Comparison of ENCODE assay signal across 1 cellular context in the genomic region with DNA sequence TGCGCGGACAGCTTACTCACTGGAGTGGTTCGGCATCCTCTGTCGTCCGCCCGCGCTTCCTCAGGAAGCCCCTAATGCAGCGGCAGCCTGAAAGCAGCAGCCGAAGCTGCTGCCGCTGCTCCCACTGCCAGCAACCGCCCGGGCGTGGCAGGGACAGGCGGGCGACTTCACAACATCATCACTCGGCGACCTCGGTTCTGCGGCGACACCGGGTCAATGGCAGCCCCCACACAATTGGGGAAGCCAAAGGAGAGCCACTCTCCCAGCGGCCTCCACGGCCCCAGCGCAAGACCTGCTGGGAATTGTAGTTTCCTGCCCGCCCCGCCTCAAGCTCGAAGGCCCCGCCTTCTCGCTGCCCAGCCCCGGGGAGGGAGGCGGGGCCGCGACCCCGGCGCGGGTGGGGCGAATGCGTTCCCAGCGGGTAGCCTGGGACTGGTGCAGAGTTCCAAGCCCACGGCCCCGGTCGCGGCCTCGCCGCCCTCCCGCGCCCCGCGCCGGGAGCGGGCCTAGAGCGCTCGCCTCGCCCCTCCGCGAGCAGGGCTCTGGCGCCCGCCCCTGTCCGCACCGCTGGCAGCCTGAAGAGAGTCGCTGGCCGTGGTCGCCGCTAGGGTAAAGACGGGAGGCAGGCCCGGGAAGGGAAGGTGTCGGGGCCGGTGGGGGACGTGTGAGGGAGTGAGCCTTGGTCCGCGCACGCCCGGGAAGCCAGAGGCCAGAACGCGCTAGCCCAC.
A peak's percentile ranks its signal among the peaks of the same experiment; 100 is the strongest.
TF ChIP-seq lines count a peak whose summit lies in the region.

A gene with protein sequence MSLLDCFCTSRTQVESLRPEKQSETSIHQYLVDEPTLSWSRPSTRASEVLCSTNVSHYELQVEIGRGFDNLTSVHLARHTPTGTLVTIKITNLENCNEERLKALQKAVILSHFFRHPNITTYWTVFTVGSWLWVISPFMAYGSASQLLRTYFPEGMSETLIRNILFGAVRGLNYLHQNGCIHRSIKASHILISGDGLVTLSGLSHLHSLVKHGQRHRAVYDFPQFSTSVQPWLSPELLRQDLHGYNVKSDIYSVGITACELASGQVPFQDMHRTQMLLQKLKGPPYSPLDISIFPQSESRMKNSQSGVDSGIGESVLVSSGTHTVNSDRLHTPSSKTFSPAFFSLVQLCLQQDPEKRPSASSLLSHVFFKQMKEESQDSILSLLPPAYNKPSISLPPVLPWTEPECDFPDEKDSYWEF (plus strand): TSS at position 411 of the 728 bp plus-strand sequence. CDS start 3,101 bp downstream, outside the sequence.
A gene with protein sequence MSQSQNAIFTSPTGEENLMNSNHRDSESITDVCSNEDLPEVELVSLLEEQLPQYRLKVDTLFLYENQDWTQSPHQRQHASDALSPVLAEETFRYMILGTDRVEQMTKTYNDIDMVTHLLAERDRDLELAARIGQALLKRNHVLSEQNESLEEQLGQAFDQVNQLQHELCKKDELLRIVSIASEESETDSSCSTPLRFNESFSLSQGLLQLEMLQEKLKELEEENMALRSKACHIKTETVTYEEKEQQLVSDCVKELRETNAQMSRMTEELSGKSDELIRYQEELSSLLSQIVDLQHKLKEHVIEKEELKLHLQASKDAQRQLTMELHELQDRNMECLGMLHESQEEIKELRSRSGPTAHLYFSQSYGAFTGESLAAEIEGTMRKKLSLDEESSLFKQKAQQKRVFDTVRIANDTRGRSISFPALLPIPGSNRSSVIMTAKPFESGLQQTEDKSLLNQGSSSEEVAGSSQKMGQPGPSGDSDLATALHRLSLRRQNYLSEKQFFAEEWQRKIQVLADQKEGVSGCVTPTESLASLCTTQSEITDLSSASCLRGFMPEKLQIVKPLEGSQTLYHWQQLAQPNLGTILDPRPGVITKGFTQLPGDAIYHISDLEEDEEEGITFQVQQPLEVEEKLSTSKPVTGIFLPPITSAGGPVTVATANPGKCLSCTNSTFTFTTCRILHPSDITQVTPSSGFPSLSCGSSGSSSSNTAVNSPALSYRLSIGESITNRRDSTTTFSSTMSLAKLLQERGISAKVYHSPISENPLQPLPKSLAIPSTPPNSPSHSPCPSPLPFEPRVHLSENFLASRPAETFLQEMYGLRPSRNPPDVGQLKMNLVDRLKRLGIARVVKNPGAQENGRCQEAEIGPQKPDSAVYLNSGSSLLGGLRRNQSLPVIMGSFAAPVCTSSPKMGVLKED (minus strand): TSS at position 129 of the 728 bp plus-strand sequence. CDS start 30,951 bp downstream, outside the sequence.

TF ChIP-seq in HepG2, 621 proteins besides CTCF, POLR2A, EP300 and RAD21 (continued from another document and continues in another):
- TF ChIP-seq, protein P1, sequence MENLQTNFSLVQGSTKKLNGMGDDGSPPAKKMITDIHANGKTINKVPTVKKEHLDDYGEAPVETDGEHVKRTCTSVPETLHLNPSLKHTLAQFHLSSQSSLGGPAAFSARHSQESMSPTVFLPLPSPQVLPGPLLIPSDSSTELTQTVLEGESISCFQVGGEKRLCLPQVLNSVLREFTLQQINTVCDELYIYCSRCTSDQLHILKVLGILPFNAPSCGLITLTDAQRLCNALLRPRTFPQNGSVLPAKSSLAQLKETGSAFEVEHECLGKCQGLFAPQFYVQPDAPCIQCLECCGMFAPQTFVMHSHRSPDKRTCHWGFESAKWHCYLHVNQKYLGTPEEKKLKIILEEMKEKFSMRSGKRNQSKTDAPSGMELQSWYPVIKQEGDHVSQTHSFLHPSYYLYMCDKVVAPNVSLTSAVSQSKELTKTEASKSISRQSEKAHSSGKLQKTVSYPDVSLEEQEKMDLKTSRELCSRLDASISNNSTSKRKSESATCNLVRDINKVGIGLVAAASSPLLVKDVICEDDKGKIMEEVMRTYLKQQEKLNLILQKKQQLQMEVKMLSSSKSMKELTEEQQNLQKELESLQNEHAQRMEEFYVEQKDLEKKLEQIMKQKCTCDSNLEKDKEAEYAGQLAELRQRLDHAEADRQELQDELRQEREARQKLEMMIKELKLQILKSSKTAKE (CRISPR knock-in tag; IDR thresholded peaks at IDR 0.05; ENCODE audit: borderline replicate concordance): peak; percentile 42; the same call in 1 of the 2 replicates
- TF ChIP-seq ISL2 (CRISPR knock-in tag; IDR thresholded peaks at IDR 0.05) (peak; percentile 50), CBX2 (IDR thresholded peaks at IDR 0.05; ENCODE audit: low read depth, low read length) (no peak), CBX2 (CRISPR knock-in tag; IDR thresholded peaks at IDR 0.05; ENCODE audit: low read depth) (0 out of 2 replicates have a peak, but pooled peaks have one; percentile 77), AGO2 (optimal IDR thresholded peaks at IDR 0.05; ENCODE audit: low read depth, low read length) (peak; percentile 76), ZMYM4 (CRISPR knock-in tag; IDR thresholded peaks at IDR 0.05) (peak; percentile 99), TEAD3 (CRISPR knock-in tag; optimal IDR thresholded peaks at IDR 0.05; ENCODE audit: borderline replicate concordance) (peak; percentile 61), ZSCAN21 (CRISPR knock-in tag; IDR thresholded peaks at IDR 0.05; ENCODE audit: borderline replicate concordance) (peak; percentile 87), RFXANK (CRISPR knock-in tag; IDR thresholded peaks at IDR 0.05) (no peak), FOXM1 (CRISPR knock-in tag; IDR thresholded peaks at IDR 0.05) (no peak), THAP11 (CRISPR knock-in tag; IDR thresholded peaks at IDR 0.05) (peak; percentile 99), RBAK (CRISPR knock-in tag; IDR thresholded peaks at IDR 0.05) (no peak), RBFOX2 (IDR thresholded peaks at IDR 0.05; ENCODE audit: low read depth, low read length) (peak; percentile 91), ZNF589 (CRISPR knock-in tag; conservative IDR thresholded peaks at IDR 0.05) (peak; percentile 64; the same call in 1 of the 2 replicates), NR2F6 (IDR thresholded peaks at IDR 0.05) (peak; percentile 55; the same call in 1 of the 2 replicates), NR2F6 (CRISPR knock-in tag; IDR thresholded peaks at IDR 0.05) (peak; percentile 74), RXRA (CRISPR knock-in tag; IDR thresholded peaks at IDR 0.05) (peak; percentile 93), AHR (CRISPR knock-in tag; IDR thresholded peaks at IDR 0.05) (peak; percentile 47; the same call in 1 of the 2 replicates), ZNF24 (IDR thresholded peaks at IDR 0.05) (no peak), ZNF430 (CRISPR knock-in tag; IDR thresholded peaks at IDR 0.05) (peak; percentile 69; the same call in 1 of the 2 replicates), PRMT3 (CRISPR knock-in tag; IDR thresholded peaks at IDR 0.05; ENCODE audit: borderline replicate concordance, low read depth) (peak; percentile 78; the same call in 1 of the 2 replicates), ZSCAN20 (CRISPR knock-in tag; IDR thresholded peaks at IDR 0.05; ENCODE audit: borderline replicate concordance) (peak; percentile 78; the same call in 1 of the 2 replicates)
- TF ChIP-seq, protein P2, sequence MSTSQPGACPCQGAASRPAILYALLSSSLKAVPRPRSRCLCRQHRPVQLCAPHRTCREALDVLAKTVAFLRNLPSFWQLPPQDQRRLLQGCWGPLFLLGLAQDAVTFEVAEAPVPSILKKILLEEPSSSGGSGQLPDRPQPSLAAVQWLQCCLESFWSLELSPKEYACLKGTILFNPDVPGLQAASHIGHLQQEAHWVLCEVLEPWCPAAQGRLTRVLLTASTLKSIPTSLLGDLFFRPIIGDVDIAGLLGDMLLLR (CRISPR knock-in tag; IDR thresholded peaks at IDR 0.05): peak; percentile 85
- TF ChIP-seq, protein P3, sequence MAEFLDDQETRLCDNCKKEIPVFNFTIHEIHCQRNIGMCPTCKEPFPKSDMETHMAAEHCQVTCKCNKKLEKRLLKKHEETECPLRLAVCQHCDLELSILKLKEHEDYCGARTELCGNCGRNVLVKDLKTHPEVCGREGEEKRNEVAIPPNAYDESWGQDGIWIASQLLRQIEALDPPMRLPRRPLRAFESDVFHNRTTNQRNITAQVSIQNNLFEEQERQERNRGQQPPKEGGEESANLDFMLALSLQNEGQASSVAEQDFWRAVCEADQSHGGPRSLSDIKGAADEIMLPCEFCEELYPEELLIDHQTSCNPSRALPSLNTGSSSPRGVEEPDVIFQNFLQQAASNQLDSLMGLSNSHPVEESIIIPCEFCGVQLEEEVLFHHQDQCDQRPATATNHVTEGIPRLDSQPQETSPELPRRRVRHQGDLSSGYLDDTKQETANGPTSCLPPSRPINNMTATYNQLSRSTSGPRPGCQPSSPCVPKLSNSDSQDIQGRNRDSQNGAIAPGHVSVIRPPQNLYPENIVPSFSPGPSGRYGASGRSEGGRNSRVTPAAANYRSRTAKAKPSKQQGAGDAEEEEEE (CRISPR knock-in tag; IDR thresholded peaks at IDR 0.05; ENCODE audit: borderline replicate concordance): peak; percentile 61
- TF ChIP-seq, protein P4, sequence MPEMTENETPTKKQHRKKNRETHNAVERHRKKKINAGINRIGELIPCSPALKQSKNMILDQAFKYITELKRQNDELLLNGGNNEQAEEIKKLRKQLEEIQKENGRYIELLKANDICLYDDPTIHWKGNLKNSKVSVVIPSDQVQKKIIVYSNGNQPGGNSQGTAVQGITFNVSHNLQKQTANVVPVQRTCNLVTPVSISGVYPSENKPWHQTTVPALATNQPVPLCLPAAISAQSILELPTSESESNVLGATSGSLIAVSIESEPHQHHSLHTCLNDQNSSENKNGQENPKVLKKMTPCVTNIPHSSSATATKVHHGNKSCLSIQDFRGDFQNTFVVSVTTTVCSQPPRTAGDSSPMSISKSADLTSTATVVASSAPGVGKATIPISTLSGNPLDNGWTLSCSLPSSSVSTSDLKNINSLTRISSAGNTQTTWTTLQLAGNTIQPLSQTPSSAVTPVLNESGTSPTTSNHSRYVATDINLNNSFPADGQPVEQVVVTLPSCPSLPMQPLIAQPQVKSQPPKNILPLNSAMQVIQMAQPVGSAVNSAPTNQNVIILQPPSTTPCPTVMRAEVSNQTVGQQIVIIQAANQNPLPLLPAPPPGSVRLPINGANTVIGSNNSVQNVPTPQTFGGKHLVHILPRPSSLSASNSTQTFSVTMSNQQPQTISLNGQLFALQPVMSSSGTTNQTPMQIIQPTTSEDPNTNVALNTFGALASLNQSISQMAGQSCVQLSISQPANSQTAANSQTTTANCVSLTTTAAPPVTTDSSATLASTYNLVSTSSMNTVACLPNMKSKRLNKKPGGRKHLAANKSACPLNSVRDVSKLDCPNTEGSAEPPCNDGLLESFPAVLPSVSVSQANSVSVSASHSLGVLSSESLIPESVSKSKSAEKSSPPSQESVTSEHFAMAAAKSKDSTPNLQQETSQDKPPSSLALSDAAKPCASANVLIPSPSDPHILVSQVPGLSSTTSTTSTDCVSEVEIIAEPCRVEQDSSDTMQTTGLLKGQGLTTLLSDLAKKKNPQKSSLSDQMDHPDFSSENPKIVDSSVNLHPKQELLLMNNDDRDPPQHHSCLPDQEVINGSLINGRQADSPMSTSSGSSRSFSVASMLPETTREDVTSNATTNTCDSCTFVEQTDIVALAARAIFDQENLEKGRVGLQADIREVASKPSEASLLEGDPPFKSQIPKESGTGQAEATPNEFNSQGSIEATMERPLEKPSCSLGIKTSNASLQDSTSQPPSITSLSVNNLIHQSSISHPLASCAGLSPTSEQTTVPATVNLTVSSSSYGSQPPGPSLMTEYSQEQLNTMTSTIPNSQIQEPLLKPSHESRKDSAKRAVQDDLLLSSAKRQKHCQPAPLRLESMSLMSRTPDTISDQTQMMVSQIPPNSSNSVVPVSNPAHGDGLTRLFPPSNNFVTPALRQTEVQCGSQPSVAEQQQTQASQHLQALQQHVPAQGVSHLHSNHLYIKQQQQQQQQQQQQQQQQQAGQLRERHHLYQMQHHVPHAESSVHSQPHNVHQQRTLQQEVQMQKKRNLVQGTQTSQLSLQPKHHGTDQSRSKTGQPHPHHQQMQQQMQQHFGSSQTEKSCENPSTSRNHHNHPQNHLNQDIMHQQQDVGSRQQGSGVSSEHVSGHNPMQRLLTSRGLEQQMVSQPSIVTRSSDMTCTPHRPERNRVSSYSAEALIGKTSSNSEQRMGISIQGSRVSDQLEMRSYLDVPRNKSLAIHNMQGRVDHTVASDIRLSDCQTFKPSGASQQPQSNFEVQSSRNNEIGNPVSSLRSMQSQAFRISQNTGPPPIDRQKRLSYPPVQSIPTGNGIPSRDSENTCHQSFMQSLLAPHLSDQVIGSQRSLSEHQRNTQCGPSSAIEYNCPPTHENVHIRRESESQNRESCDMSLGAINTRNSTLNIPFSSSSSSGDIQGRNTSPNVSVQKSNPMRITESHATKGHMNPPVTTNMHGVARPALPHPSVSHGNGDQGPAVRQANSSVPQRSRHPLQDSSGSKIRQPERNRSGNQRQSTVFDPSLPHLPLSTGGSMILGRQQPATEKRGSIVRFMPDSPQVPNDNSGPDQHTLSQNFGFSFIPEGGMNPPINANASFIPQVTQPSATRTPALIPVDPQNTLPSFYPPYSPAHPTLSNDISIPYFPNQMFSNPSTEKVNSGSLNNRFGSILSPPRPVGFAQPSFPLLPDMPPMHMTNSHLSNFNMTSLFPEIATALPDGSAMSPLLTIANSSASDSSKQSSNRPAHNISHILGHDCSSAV (CRISPR knock-in tag; IDR thresholded peaks at IDR 0.05; ENCODE audit: borderline replicate concordance): no peak
- TF ChIP-seq, protein P5, sequence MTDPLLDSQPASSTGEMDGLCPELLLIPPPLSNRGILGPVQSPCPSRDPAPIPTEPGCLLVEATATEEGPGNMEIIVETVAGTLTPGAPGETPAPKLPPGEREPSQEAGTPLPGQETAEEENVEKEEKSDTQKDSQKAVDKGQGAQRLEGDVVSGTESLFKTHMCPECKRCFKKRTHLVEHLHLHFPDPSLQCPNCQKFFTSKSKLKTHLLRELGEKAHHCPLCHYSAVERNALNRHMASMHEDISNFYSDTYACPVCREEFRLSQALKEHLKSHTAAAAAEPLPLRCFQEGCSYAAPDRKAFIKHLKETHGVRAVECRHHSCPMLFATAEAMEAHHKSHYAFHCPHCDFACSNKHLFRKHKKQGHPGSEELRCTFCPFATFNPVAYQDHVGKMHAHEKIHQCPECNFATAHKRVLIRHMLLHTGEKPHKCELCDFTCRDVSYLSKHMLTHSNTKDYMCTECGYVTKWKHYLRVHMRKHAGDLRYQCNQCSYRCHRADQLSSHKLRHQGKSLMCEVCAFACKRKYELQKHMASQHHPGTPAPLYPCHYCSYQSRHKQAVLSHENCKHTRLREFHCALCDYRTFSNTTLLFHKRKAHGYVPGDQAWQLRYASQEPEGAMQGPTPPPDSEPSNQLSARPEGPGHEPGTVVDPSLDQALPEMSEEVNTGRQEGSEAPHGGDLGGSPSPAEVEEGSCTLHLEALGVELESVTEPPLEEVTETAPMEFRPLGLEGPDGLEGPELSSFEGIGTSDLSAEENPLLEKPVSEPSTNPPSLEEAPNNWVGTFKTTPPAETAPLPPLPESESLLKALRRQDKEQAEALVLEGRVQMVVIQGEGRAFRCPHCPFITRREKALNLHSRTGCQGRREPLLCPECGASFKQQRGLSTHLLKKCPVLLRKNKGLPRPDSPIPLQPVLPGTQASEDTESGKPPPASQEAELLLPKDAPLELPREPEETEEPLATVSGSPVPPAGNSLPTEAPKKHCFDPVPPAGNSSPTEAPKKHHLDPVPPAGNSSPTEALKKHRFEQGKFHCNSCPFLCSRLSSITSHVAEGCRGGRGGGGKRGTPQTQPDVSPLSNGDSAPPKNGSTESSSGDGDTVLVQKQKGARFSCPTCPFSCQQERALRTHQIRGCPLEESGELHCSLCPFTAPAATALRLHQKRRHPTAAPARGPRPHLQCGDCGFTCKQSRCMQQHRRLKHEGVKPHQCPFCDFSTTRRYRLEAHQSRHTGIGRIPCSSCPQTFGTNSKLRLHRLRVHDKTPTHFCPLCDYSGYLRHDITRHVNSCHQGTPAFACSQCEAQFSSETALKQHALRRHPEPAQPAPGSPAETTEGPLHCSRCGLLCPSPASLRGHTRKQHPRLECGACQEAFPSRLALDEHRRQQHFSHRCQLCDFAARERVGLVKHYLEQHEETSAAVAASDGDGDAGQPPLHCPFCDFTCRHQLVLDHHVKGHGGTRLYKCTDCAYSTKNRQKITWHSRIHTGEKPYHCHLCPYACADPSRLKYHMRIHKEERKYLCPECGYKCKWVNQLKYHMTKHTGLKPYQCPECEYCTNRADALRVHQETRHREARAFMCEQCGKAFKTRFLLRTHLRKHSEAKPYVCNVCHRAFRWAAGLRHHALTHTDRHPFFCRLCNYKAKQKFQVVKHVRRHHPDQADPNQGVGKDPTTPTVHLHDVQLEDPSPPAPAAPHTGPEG (CRISPR knock-in tag; IDR thresholded peaks at IDR 0.05): peak; percentile 57; the same call in 1 of the 2 replicates
